8 cellular contexts compared by ENCODE assay signal in the genomic region with DNA sequence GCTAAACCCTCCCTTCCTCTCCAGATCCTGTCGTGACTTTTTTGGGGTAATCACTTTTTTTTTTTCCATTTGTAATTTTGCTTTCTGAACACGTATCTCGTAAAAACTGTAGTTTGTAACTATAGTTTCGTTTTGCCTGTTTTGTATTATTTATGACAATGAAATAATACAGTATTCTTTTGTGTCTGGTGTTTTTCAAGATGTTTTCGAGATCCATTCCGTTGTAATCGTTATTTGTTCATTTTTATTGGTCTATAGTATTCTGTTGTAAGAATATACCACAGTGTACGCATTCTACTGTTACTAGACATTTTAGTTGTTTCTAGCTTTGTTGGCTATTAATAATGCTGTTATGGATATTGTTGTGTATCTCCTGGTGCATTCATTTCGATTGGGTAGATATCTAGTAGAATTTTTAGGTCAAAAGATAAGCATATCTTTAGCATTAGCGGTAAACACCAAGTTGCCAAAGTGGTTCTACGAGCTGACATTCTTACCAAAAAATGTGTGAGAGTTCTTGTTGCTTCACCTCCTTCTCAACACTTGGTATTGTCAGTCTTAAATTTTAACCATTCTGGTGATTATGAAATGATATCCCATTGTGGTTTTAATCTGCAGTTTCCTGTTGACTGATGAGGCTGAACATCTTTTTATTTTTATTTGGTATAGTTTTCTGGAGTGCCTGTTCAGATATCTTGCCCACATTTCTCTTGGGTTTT.
DNase-seq lines count a peak whose midpoint lies in the region; ATAC-seq, FAIRE-seq and TF ChIP-seq lines count a peak whose summit lies in the region.

No MANE protein-coding gene starts in this region.

- no peak for DNase-seq in heart right ventricle
- no peak for DNase-seq in left ventricle myocardium superior
- DNase-seq in astrocyte (ENCODE audit: low read depth), result peak; percentile 22
- DNase-seq in mesenchymal stem cell, result no peak
- no peak for DNase-seq in vagina (ENCODE audit: extremely low spot score in 2 of 2)
- no peak for DNase-seq in NCI-H82 treated with DMSO at 0.1 percent for 48 hours (lab: John Stamatoyannopoulos, UW; ENCODE audit: unreplicated experiment)
- no peak for DNase-seq in NCI-H526 (lab: John Stamatoyannopoulos, UW)

- H3K9ac ChIP-seq in astrocyte (ENCODE audit: low read length), result peak overlapping the region; percentile 78
- peak overlapping the region; percentile 87 for H3K9ac ChIP-seq in mesenchymal stem cell (ENCODE audit: low read length)

- H4K20me1 ChIP-seq in astrocyte (ENCODE audit: insufficient read depth, low read length), result peaks cover 43% of the 10 kb centered on the region

- peaks cover 0 to 26% (median 0%) of the 10 kb centered on the region in 7 donors for H3K27me3 ChIP-seq in heart right ventricle
- H3K27me3 ChIP-seq in astrocyte (ENCODE audit: insufficient read depth, low read length), result no peaks in the 10 kb centered on the region
- H3K27me3 ChIP-seq in mesenchymal stem cell (ENCODE audit: control insufficient read depth in 1 of 2, insufficient read depth in 1 of 2, low read length in 2 of 2), result no peaks in the 10 kb centered on the region
- no peaks in the 10 kb centered on the region for H3K27me3 ChIP-seq in vagina

- intact Hi-C loops in heart right ventricle (cut with DNase I) (no loop called here), left ventricle myocardium superior (cut with micrococcal nuclease) (no loop called here), vagina (cut with DNase I) (no loop called here)

- H3K9me3 Mint-ChIP-seq in astrocyte (ENCODE audit: unreplicated experiment), result peaks cover 6% of the 10 kb centered on the region

- H2AK5ac ChIP-seq in mesenchymal stem cell (ENCODE audit: low read length, severe bottlenecking), result no peak overlapping the region

- H3K4me2 ChIP-seq in astrocyte (ENCODE audit: low read length), result peak overlapping the region; percentile 93
- H3K4me2 ChIP-seq in mesenchymal stem cell (ENCODE audit: low read length, poor library complexity, severe bottlenecking), result peak overlapping the region; percentile 92

- no peak for FAIRE-seq in astrocyte (lab: Jason Lieb, UNC)

- TF ChIP-seq POLR2A in vagina (IDR thresholded peaks at IDR 0.05), result no peak

- peaks cover 9% of the 10 kb centered on the region for H3K27me3 Mint-ChIP-seq in astrocyte (ENCODE audit: low read depth, unreplicated experiment)

- 51 to 63% methylated on average over 11 of the region's 11 CpGs for whole genome bisulfite sequencing in heart right ventricle, 2 donors
- WGBS in mesenchymal stem cell, result 90% methylated on average over 7 of the region's 11 CpGs

- no peak for ATAC-seq in heart right ventricle
- ATAC-seq in left ventricle myocardium superior, result no peak
- ATAC-seq in HG03469 (IDR thresholded peaks at IDR 0.05; ENCODE audit: unreplicated experiment), result no peak

- H3K79me2 ChIP-seq in astrocyte (ENCODE audit: insufficient read depth, low read length), result peaks cover 59% of the 10 kb centered on the region

- H2BK5ac ChIP-seq in mesenchymal stem cell (ENCODE audit: low read depth, low read length, poor library complexity, severe bottlenecking), result no peak overlapping the region

- peaks cover 0 to 17% (median 9%) of the 10 kb centered on the region in 9 donors for H3K4me1 ChIP-seq in heart right ventricle
- peaks cover 20% of the 10 kb centered on the region for H3K4me1 ChIP-seq in astrocyte (ENCODE audit: insufficient read depth, low read length)
- H3K4me1 ChIP-seq in mesenchymal stem cell (ENCODE audit: control insufficient read depth, insufficient read depth, low read depth, low read length), result peaks cover 21% of the 10 kb centered on the region
- peaks cover 4% of the 10 kb centered on the region for H3K4me1 ChIP-seq in vagina

- peak overlapping the region; percentile 40 to 87 (median 76) for H3K4me3 ChIP-seq in heart right ventricle
- peak overlapping the region; percentile 74 for H3K4me3 ChIP-seq in astrocyte (ENCODE audit: insufficient read depth, low read depth, low read length)
- H3K4me3 ChIP-seq in mesenchymal stem cell (ENCODE audit: insufficient read depth in 1 of 2, low read depth in 1 of 2, low read length in 2 of 2), result peak overlapping the region; percentile 78 to 89
- H3K4me3 ChIP-seq in vagina, result peak overlapping the region; percentile 89 to 90

- H3K79me1 ChIP-seq in mesenchymal stem cell (replicated peaks; ENCODE audit: low read length, poor library complexity, severe bottlenecking), result peaks cover 15% of the 10 kb centered on the region

- H2BK15ac ChIP-seq in mesenchymal stem cell (ENCODE audit: low read depth, poor library complexity, severe bottlenecking), result no peak overlapping the region

- no peak overlapping the region for H4K8ac ChIP-seq in mesenchymal stem cell (ENCODE audit: low read length)

- no peak overlapping the region for H2BK120ac ChIP-seq in mesenchymal stem cell (ENCODE audit: low read depth, low read length)

- H3K9me3 ChIP-seq in heart right ventricle, result peaks cover 0 to 27% (median 9%) of the 10 kb centered on the region in 11 donors
- H3K9me3 ChIP-seq in astrocyte (ENCODE audit: insufficient read depth, low read depth, low read length), result peaks cover 7% of the 10 kb centered on the region
- peaks cover 14% of the 10 kb centered on the region for H3K9me3 ChIP-seq in mesenchymal stem cell (ENCODE audit: control insufficient read depth, low read length)
- H3K9me3 ChIP-seq in vagina, result no peaks in the 10 kb centered on the region

- H3K27ac ChIP-seq in heart right ventricle, result peak overlapping the region in 6 of 10 donors; percentile 12 to 79 (median 66)
- no peak overlapping the region for H3K27ac ChIP-seq in astrocyte (ENCODE audit: low read depth, low read length)
- H3K27ac ChIP-seq in mesenchymal stem cell (ENCODE audit: low read length, poor library complexity, severe bottlenecking), result no peak overlapping the region
- no peak overlapping the region for H3K27ac ChIP-seq in vagina

- H3K36me3 ChIP-seq in heart right ventricle, result no peaks in the 10 kb centered on the region
- no peaks in the 10 kb centered on the region for H3K36me3 ChIP-seq in astrocyte (ENCODE audit: insufficient read depth, low read length)
- H3K36me3 ChIP-seq in mesenchymal stem cell (ENCODE audit: control insufficient read depth in 1 of 2, insufficient read depth in 2 of 2, low read depth in 1 of 2, low read length in 2 of 2), result no peaks in the 10 kb centered on the region
- no peaks in the 10 kb centered on the region for H3K36me3 ChIP-seq in vagina

- peak overlapping the region; percentile 71 for H3K27ac Mint-ChIP-seq in astrocyte (ENCODE audit: unreplicated experiment)

- no peak overlapping the region for H3K4ac ChIP-seq in mesenchymal stem cell (ENCODE audit: low read depth in 1 of 2, low read length in 2 of 2)

- H4K91ac ChIP-seq in mesenchymal stem cell (ENCODE audit: low read length), result no peak overlapping the region

- no peak overlapping the region for H3K14ac ChIP-seq in mesenchymal stem cell (ENCODE audit: low read length in 2 of 2)

- no peak overlapping the region for H3K18ac ChIP-seq in mesenchymal stem cell (ENCODE audit: low read depth in 1 of 2, low read length in 2 of 2)

- peak overlapping the region; percentile 93 for H3K4me3 Mint-ChIP-seq in astrocyte (ENCODE audit: unreplicated experiment)

- no peak overlapping the region for H2BK12ac ChIP-seq in mesenchymal stem cell (ENCODE audit: low read length in 2 of 2)

- H3K36me3 Mint-ChIP-seq in astrocyte (ENCODE audit: low read depth, unreplicated experiment), result peaks cover 3% of the 10 kb centered on the region

- H2AFZ ChIP-seq in astrocyte (ENCODE audit: low read depth, low read length), result peak overlapping the region; percentile 55
- no peak overlapping the region for H2AFZ ChIP-seq in mesenchymal stem cell (ENCODE audit: low read depth, low read length)

- no peak overlapping the region for H3K23ac ChIP-seq in mesenchymal stem cell (ENCODE audit: low read length in 2 of 2)

- TF ChIP-seq CTCF in heart right ventricle (IDR thresholded peaks at IDR 0.05), result no peak
- TF ChIP-seq CTCF in astrocyte (IDR thresholded peaks at IDR 0.05; ENCODE audit: insufficient read depth, low read depth, low read length), result no peak
- no peak for TF ChIP-seq CTCF in vagina (IDR thresholded peaks at IDR 0.05)

- peaks cover 12% of the 10 kb centered on the region for H3K4me1 Mint-ChIP-seq in astrocyte (ENCODE audit: low read depth, unreplicated experiment)

Comparison
In these comparisons a context has a peak if more than half of its experiments do, and no peak if none do; other contexts are left out.
1. H3K27ac ChIP-seq: peak in heart right ventricle (6 of 10); none in astrocyte (single experiment), mesenchymal stem cell (single experiment) and vagina (single experiment).
2. Peak in every context shown above with its lines, with median percentiles within 50 percentile points of each other: H3K4me3 ChIP-seq.